8 cellular contexts compared by ENCODE assay signal in the genomic region with DNA sequence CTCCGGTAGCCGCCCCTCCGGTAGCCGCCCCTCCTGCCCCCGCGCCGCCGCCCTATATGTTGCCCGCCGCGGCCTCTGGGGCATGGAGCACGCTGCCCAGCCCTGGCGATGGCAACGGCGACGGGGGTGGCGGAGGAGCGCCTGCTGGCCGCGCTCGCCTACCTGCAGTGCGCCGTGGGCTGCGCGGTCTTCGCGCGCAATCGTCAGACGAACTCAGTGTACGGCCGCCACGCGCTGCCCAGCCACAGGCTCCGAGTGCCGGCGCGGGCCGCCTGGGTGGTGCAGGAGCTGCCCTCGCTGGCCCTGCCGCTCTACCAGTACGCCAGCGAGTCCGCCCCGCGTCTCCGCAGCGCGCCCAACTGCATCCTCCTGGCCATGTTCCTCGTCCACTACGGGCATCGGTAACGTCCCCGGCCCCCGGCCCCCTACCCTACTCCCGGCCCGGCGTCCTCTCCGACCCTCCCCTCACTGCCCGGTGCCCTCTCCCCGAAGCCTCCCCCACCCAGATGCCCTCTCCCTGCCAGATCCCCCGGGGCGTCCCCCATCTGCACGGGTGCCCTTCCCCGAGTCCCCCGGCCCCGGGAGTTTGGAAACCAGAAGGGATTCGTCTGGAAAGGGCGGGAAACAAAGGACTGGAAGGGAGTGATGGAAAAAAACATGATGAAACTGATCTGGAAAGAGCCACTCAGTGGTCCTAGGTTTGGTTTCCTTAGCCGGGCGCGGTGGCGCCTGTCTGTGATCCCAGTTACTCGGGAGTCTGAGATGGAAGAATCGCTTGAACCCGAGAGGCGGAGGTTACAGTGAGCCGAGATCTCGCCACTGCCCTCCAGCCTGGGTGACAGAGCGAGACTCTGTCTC. TPM values are rescaled to one million over a fixed set of nuclear protein-coding genes. Genes with fewer than 3 reads are reported as not detected.
A peak's percentile ranks its signal among the peaks of the same experiment; 100 is the strongest.
DNase-seq lines count a peak whose midpoint lies in the region; ATAC-seq and TF ChIP-seq lines count a peak whose summit lies in the region.

No MANE protein-coding gene starts in this region.

- H3K27me3 ChIP-seq in neutrophil = peaks cover 24% of the 10 kb centered on the region

- DNase-seq in stimulated activated CD4-positive, alpha-beta T cell treated with anti-CD3 and anti-CD28 coated beads, Interleukin-1b, Interleukin-23, amount 100 ng/mL, for 24 hours (ENCODE audit: low read depth in 4 of 4, low spot score in 1 of 4) = peak; percentile 3 to 26 (median 8)
- DNase-seq in stimulated activated CD4-positive, alpha-beta T cell treated with anti-CD3 and anti-CD28 coated beads, Interleukin-15, amount 100 ng/mL, for 24 hours = no peak
- peak; percentile 49 for DNase-seq in HCEC 1CT
- DNase-seq in LHCN-M2 (ENCODE audit: low read depth) = peak; percentile 12
- DNase-seq in activated CD8-positive, alpha-beta T cell treated with anti-CD3 and anti-CD28 coated beads for 36 hours = peak; percentile 58
- DNase-seq in globus pallidus (ENCODE audit: low spot score) = peak; percentile 4
- DNase-seq in GDM1 (lab: John Stamatoyannopoulos, UW) = no peak

- ATAC-seq in activated CD8-positive, alpha-beta T cell treated with anti-CD3 and anti-CD28 coated beads for 36 hours = peak; percentile 58

- no peaks in the 10 kb centered on the region for H3K9me3 Mint-ChIP-seq in activated CD8-positive, alpha-beta T cell treated with anti-CD3 and anti-CD28 coated beads for 36 hours

- peak overlapping the region; percentile 77 to 89 for H3K4me3 ChIP-seq in neutrophil (ENCODE audit: low read depth in 1 of 2, low read length in 1 of 2)

- no peaks in the 10 kb centered on the region for H3K27me3 Mint-ChIP-seq in activated CD8-positive, alpha-beta T cell treated with anti-CD3 and anti-CD28 coated beads for 36 hours

- TF ChIP-seq CTCF in activated CD8-positive, alpha-beta T cell treated with anti-CD3 and anti-CD28 coated beads for 36 hours (IDR thresholded peaks at IDR 0.05) = no peak
- no peak for TF ChIP-seq CTCF in neutrophil (IDR thresholded peaks at IDR 0.05)

- H3K27ac ChIP-seq in neutrophil = peak overlapping the region; percentile 93

- H3K27ac Mint-ChIP-seq in activated CD8-positive, alpha-beta T cell treated with anti-CD3 and anti-CD28 coated beads for 36 hours = peak overlapping the region; percentile 57

- peaks cover 18% of the 10 kb centered on the region for H3K36me3 ChIP-seq in neutrophil

- peaks cover 37% of the 10 kb centered on the region for H3K36me3 Mint-ChIP-seq in activated CD8-positive, alpha-beta T cell treated with anti-CD3 and anti-CD28 coated beads for 36 hours (ENCODE audit: low read depth)

- peaks cover 32% of the 10 kb centered on the region in 2 experiments for H3K4me1 ChIP-seq in neutrophil (ENCODE audit: control insufficient read depth in 1 of 2, insufficient read depth in 1 of 2, low read depth in 1 of 2, low read length in 1 of 2)

- intact Hi-C loops in activated CD8-positive, alpha-beta T cell treated with anti-CD3 and anti-CD28 coated beads for 36 hours (cut with micrococcal nuclease) = loop anchor here (5.0 kb wide), 1 partner anchor 79 kb away; a partner anchor contains a TSS

- peaks cover 39% of the 10 kb centered on the region for H3K4me1 Mint-ChIP-seq in activated CD8-positive, alpha-beta T cell treated with anti-CD3 and anti-CD28 coated beads for 36 hours (ENCODE audit: low read depth)

- CTCF ChIA-PET in activated CD8-positive, alpha-beta T cell treated with anti-CD3 and anti-CD28 coated beads for 36 hours (lab: Charles Lee) = interaction anchor here (0.9 to 4.0 kb wide), 4 partner anchors 15 to 111 kb away, joined by 3 to 26 read pairs (median 3); no protein-coding TSS in a partner anchor

- POLR2A ChIA-PET in activated CD8-positive, alpha-beta T cell treated with anti-CD3 and anti-CD28 coated beads for 36 hours (lab: Charles Lee) = interaction anchor here (1.1 to 3.1 kb wide), 8 partner anchors 9 to 112 kb away, joined by 3 to 22 read pairs (median 7); a partner anchor contains a TSS

- H3K9me3 ChIP-seq in neutrophil = no peaks in the 10 kb centered on the region

- peak overlapping the region; percentile 99 for H3K4me3 Mint-ChIP-seq in activated CD8-positive, alpha-beta T cell treated with anti-CD3 and anti-CD28 coated beads for 36 hours

RNA-seq across cellular contexts. Expression of a gene that starts 0.5 kb away (rescaled TPM):
- total RNA-seq in LHCN-M2 (2014; rRNA removed) = 34.1 and 36.8 TPM in 2 replicates
- 12.4 TPM for polyA plus RNA-seq in LHCN-M2 (2012)
- total RNA-seq in activated CD8-positive, alpha-beta T cell treated with anti-CD3 and anti-CD28 coated beads for 36 hours = 10 to 100 TPM; 10.6 to 12.4 TPM

RNA-seq across cellular contexts. Expression of a gene that starts 0.9 kb away (rescaled TPM):
- total RNA-seq in LHCN-M2 (2014; rRNA removed) = 58.1 and 61.3 TPM in 2 replicates
- 34.4 TPM for polyA plus RNA-seq in LHCN-M2 (2012)
- 100 to 1,000 TPM; 110 to 111 TPM for total RNA-seq in activated CD8-positive, alpha-beta T cell treated with anti-CD3 and anti-CD28 coated beads for 36 hours

Comparison
In these comparisons a context has a peak if more than half of its experiments do, and no peak if none do; other contexts are left out.
1. DNase-seq: peak in stimulated activated CD4-positive, alpha-beta T cell treated with anti-CD3 and anti-CD28 coated beads, Interleukin-1b, Interleukin-23, amount 100 ng/mL, for 24 hours (4 of 4), HCEC 1CT (single experiment), LHCN-M2 (single experiment), activated CD8-positive, alpha-beta T cell treated with anti-CD3 and anti-CD28 coated beads for 36 hours (single experiment) and globus pallidus (single experiment); none in stimulated activated CD4-positive, alpha-beta T cell treated with anti-CD3 and anti-CD28 coated beads, Interleukin-15, amount 100 ng/mL, for 24 hours (single experiment) and GDM1 (single experiment).